In genomic region chr10:98134431-98135221, GRCh38 we compare ENCODE assay signal across 1 cellular context.
TF ChIP-seq lines count a peak whose summit lies in the region.

TSS of gene R3HCC1L (plus strand) at chr10:98134657. CDS start at chr10:98208115, 73,458 bp downstream.

TF ChIP-seq in HepG2, 621 proteins besides CTCF, POLR2A, EP300 and RAD21 (continued from another document and continues in another):
- TF ChIP-seq NFAT5 (CRISPR knock-in tag; IDR thresholded peaks at IDR 0.05), result peak; percentile 22; the same call in 1 of the 2 replicates
- no peak for TF ChIP-seq USF2 (IDR thresholded peaks at IDR 0.05; ENCODE audit: low read depth, low read length)
- no peak for TF ChIP-seq USF2 (CRISPR knock-in tag; IDR thresholded peaks at IDR 0.05; ENCODE audit: borderline replicate concordance)
- TF ChIP-seq HINFP (CRISPR knock-in tag; IDR thresholded peaks at IDR 0.05; ENCODE audit: low read depth), result peak; percentile 55; the same call in 1 of the 2 replicates
- TF ChIP-seq ZNF280D (CRISPR knock-in tag; IDR thresholded peaks at IDR 0.05), result peak; percentile 70; the same call in 1 of the 2 replicates
- no peak for TF ChIP-seq ZNF790 (CRISPR knock-in tag; IDR thresholded peaks at IDR 0.05; ENCODE audit: borderline replicate concordance)
- TF ChIP-seq AKAP8 (CRISPR knock-in tag; IDR thresholded peaks at IDR 0.05), result no peak
- no peak; the same call in 1 of the 2 replicates for TF ChIP-seq ZNF235 (CRISPR knock-in tag; IDR thresholded peaks at IDR 0.05; ENCODE audit: borderline replicate concordance)
- peak; percentile 39; the same call in 1 of the 2 replicates for TF ChIP-seq PCBP1 (IDR thresholded peaks at IDR 0.05; ENCODE audit: borderline replicate concordance, low read depth, low read length)
- TF ChIP-seq ZBTB7A (CRISPR knock-in tag; IDR thresholded peaks at IDR 0.05), result no peak
- no peak for TF ChIP-seq TBP (CRISPR knock-in tag; IDR thresholded peaks at IDR 0.05)
- no peak for TF ChIP-seq ZNF546 (CRISPR knock-in tag; conservative IDR thresholded peaks at IDR 0.05)
- 0 out of 2 replicates have a peak, but pooled peaks have one; percentile 21 for TF ChIP-seq FOXP4 (CRISPR knock-in tag; IDR thresholded peaks at IDR 0.05)
- TF ChIP-seq KAT8 (CRISPR knock-in tag; IDR thresholded peaks at IDR 0.05), result peak; percentile 90
- peak; percentile 23; the same call in 1 of the 2 replicates for TF ChIP-seq TSC22D2 (CRISPR knock-in tag; IDR thresholded peaks at IDR 0.05; ENCODE audit: borderline replicate concordance)
- TF ChIP-seq MAZ (IDR thresholded peaks at IDR 0.05; ENCODE audit: borderline replicate concordance, low read depth, low read length), result 0 out of 2 replicates have a peak, but pooled peaks have one; percentile 27
- no peak for TF ChIP-seq MAZ (CRISPR knock-in tag; IDR thresholded peaks at IDR 0.05; ENCODE audit: low read depth)
- TF ChIP-seq SKI (IDR thresholded peaks at IDR 0.05; ENCODE audit: partially characterized antibody), result no peak
- TF ChIP-seq SP5 (CRISPR knock-in tag; IDR thresholded peaks at IDR 0.05; ENCODE audit: borderline replicate concordance, low read depth), result peak; percentile 86
- peak; percentile 79 for TF ChIP-seq HNF1B (CRISPR knock-in tag; IDR thresholded peaks at IDR 0.05)
- peak; percentile 85 for TF ChIP-seq ELF3 (CRISPR knock-in tag; IDR thresholded peaks at IDR 0.05)
- TF ChIP-seq FOSL2 (CRISPR knock-in tag; IDR thresholded peaks at IDR 0.05), result peak; percentile 50; the same call in 1 of the 2 replicates
- TF ChIP-seq SPEN (CRISPR knock-in tag; IDR thresholded peaks at IDR 0.05; ENCODE audit: low read depth), result peak; percentile 63
- peak in 1 of 2 experiments; percentile 75; a peak in 1 of 4 replicates for TF ChIP-seq KLF16 (CRISPR knock-in tag; IDR thresholded peaks at IDR 0.05)
- TF ChIP-seq MXD1 (CRISPR knock-in tag; IDR thresholded peaks at IDR 0.05), result peak; percentile 61; the same call in 1 of the 2 replicates
- TF ChIP-seq ETS1 (CRISPR knock-in tag; IDR thresholded peaks at IDR 0.05), result no peak
- no peak for TF ChIP-seq ZEB1 (IDR thresholded peaks at IDR 0.05; ENCODE audit: insufficient replicate concordance, low read depth)
- TF ChIP-seq ZSCAN21 (CRISPR knock-in tag; IDR thresholded peaks at IDR 0.05; ENCODE audit: borderline replicate concordance), result no peak
- TF ChIP-seq SNAPC5 (CRISPR knock-in tag; IDR thresholded peaks at IDR 0.05; ENCODE audit: borderline replicate concordance), result no peak
- TF ChIP-seq ZNF3 (CRISPR knock-in tag; IDR thresholded peaks at IDR 0.05), result no peak
- no peak for TF ChIP-seq BCLAF1 (IDR thresholded peaks at IDR 0.05)
- peak; percentile 89 for TF ChIP-seq YY1 (IDR thresholded peaks at IDR 0.05; ENCODE audit: insufficient read depth, insufficient replicate concordance, low read depth, low read length)
- TF ChIP-seq HIVEP1 (CRISPR knock-in tag; IDR thresholded peaks at IDR 0.05), result peak; percentile 22; the same call in 1 of the 2 replicates
- TF ChIP-seq AHR (CRISPR knock-in tag; IDR thresholded peaks at IDR 0.05), result no peak
- TF ChIP-seq NRL (CRISPR knock-in tag; IDR thresholded peaks at IDR 0.05; ENCODE audit: borderline replicate concordance), result no peak
